ENCODE assay signal across 8 cellular contexts in genomic region chr7:76054129-76055120, GRCh38. TPM values are rescaled to one million over a fixed set of nuclear protein-coding genes. Genes with fewer than 3 reads are reported as not detected.
DNase-seq lines count a peak whose midpoint lies in the region; ATAC-seq, FAIRE-seq and TF ChIP-seq lines count a peak whose summit lies in the region.

No MANE protein-coding gene starts in this region.

- no peak overlapping the region for H3K4me3 ChIP-seq in A549
- no peak overlapping the region for H3K4me3 ChIP-seq in HUES64 (ENCODE audit: low read length)
- no peak overlapping the region for H3K4me3 ChIP-seq in hepatocyte

- no peak overlapping the region for H3K4me3 Mint-ChIP-seq in WTC11

- H3K9me3 Mint-ChIP-seq in WTC11 = no peaks in the 10 kb centered on the region

- 87% methylated on average over 18 of the region's 18 CpGs for WGBS in A549 (ENCODE audit: missing lambda C conversion rate)
- 91% methylated on average over 18 of the region's 18 CpGs for whole genome bisulfite sequencing in HUES64
- 84% methylated on average over 18 of the region's 18 CpGs for WGBS in hepatocyte (ENCODE audit: low lambda C conversion rate, missing lambda C conversion rate)

- ATAC-seq in A549 (peak; percentile 64 to 68; a peak in 5 of 6 replicates), WTC11 (peak; percentile 83), HG02678 (IDR thresholded peaks at IDR 0.05; ENCODE audit: unreplicated experiment) (no peak), HG03342 (IDR thresholded peaks at IDR 0.05; ENCODE audit: unreplicated experiment) (no peak), HG02798 (IDR thresholded peaks at IDR 0.05; ENCODE audit: poor library complexity, unreplicated experiment) (no peak)

- no peak for TF ChIP-seq POLR2A in A549 (IDR thresholded peaks at IDR 0.05; ENCODE audit: low read length)

- H3K36me3 ChIP-seq in HUES64 (ENCODE audit: insufficient read depth, low read length) (peaks cover 82% of the 10 kb centered on the region), hepatocyte (replicated peaks; ENCODE audit: insufficient read depth, low read depth) (no peaks in the 10 kb centered on the region)

- TF ChIP-seq EP300 in A549 (IDR thresholded peaks at IDR 0.05) = no peak

- H3K4me1 Mint-ChIP-seq in WTC11 = peaks cover 28% of the 10 kb centered on the region

- H2AFZ ChIP-seq in hepatocyte = no peak overlapping the region

- POLR2A ChIA-PET in A549 (lab: Yijun Ruan, JAX) = interaction anchor here (0.5 to 0.6 kb wide), 2 partner anchors 15 to 30 kb away, joined by 3 to 9 read pairs; no protein-coding TSS in a partner anchor
- POLR2A ChIA-PET in WTC11 (lab: Charles Lee) = no interaction called here

- H3K27me3 Mint-ChIP-seq in WTC11 (ENCODE audit: low read depth) = no peaks in the 10 kb centered on the region

- H3K79me2 ChIP-seq in hepatocyte = peaks cover 71% of the 10 kb centered on the region

- H3K27ac Mint-ChIP-seq in WTC11 = no peak overlapping the region; the same call in 1 of the 2 replicates

- no peaks in the 10 kb centered on the region for H3K9me2 ChIP-seq in hepatocyte (replicated peaks; ENCODE audit: insufficient read depth)

- DNase-seq in A549 (ENCODE audit: low read depth in 1 of 2, low spot score in 1 of 2) = peak in 1 of 2 experiments; percentile 41
- DNase-seq in WTC11 (ENCODE audit: low spot score) = peak; percentile 22
- peak; percentile 66 for DNase-seq in hepatocyte (ENCODE audit: low spot score)
- no peak for DNase-seq in GM19239 (ENCODE audit: insufficient read length, low spot score)

- peaks cover 52% of the 10 kb centered on the region for H3K36me3 Mint-ChIP-seq in WTC11

- TF ChIP-seq CTCF in A549 (IDR thresholded peaks at IDR 0.05) (no peak), WTC11 (IDR thresholded peaks at IDR 0.05) (no peak), hepatocyte (IDR thresholded peaks at IDR 0.05; ENCODE audit: poor library complexity) (no peak)

- peaks cover 21% of the 10 kb centered on the region for H4K20me1 ChIP-seq in hepatocyte (ENCODE audit: insufficient read depth, poor library complexity, severe bottlenecking)

- H3K9ac ChIP-seq in HUES64 (ENCODE audit: low read depth, low read length) = peak overlapping the region; percentile 35; the same call in 1 of the 2 replicates

- no peak for TF ChIP-seq RAD21 in A549 (conservative IDR thresholded peaks at IDR 0.05 in 1 of 2, IDR thresholded peaks at IDR 0.05 in 1 of 2)

- H3K27ac ChIP-seq in A549 = no peak overlapping the region; a peak in 1 of 6 replicates
- H3K27ac ChIP-seq in HUES64 (ENCODE audit: low read depth, low read length) = no peak overlapping the region
- peak overlapping the region; percentile 69 for H3K27ac ChIP-seq in hepatocyte

- peak overlapping the region; percentile 13; the same call in 1 of the 3 replicates for H3K4me2 ChIP-seq in A549
- H3K4me2 ChIP-seq in hepatocyte = no peak overlapping the region

- FAIRE-seq in A549 (lab: Jason Lieb, UNC) (no peak), GM19239 (lab: Jason Lieb, UNC) (no peak)

- CTCF ChIA-PET in A549 (lab: Yijun Ruan, JAX) (interaction anchor here (0.5 to 3.0 kb wide), 8 partner anchors 14 to 100 kb away, joined by 3 to 24 read pairs (median 4); no protein-coding TSS in a partner anchor), WTC11 (lab: Charles Lee) (interaction anchor here (0.5 kb wide), 1 partner anchor 1987 kb away, joined by 5 read pairs; no protein-coding TSS in a partner anchor)

- H3K9me3 ChIP-seq in A549 (no peaks in the 10 kb centered on the region), HUES64 (ENCODE audit: insufficient read depth, low read depth, low read length) (no peaks in the 10 kb centered on the region), hepatocyte (ENCODE audit: low read depth) (no peaks in the 10 kb centered on the region)

- H3K4me1 ChIP-seq in A549 (peaks cover 24% of the 10 kb centered on the region), HUES64 (ENCODE audit: insufficient read depth, low read length) (peaks cover 2% of the 10 kb centered on the region), hepatocyte (ENCODE audit: insufficient read depth) (peaks cover 10% of the 10 kb centered on the region)

- H3K27me3 ChIP-seq in HUES64 (ENCODE audit: insufficient read depth, low read length) (no peaks in the 10 kb centered on the region), hepatocyte (no peaks in the 10 kb centered on the region)

TF ChIP-seq in A549, 52 proteins besides CTCF, POLR2A, EP300 and RAD21:
- TF ChIP-seq JUNB (IDR thresholded peaks at IDR 0.05) (no peak), CEBPB (IDR thresholded peaks at IDR 0.05) (peak; percentile 63 to 81; a peak in 3 of 4 replicates)

TF ChIP-seq in WTC11, 78 proteins besides CTCF, POLR2A, EP300 and RAD21:
- TF ChIP-seq TEAD1 (CRISPR knock-in tag; IDR thresholded peaks at IDR 0.05) = no peak
TF ChIP-seq in WTC11: peak in this region for 0.

RNA-seq across cellular contexts. Expression of gene MDH2, which starts 6.5 kb away (rescaled TPM):
- polyA plus RNA-seq in A549 (2011; rRNA removed) = 164 and 190 TPM in 2 replicates
- polyA plus RNA-seq in A549 (2012; cell fraction: cytosol; rRNA removed) = 318 and 333 TPM in 2 replicates
- polyA plus RNA-seq in A549 (2012; cell fraction: nucleus; rRNA removed) = 328 and 364 TPM in 2 replicates
- polyA plus RNA-seq in A549 (2017; fragmentation: RNase III; extraction: RNeasy Plus Mini Kit Qiagen cat#74134 plus additional on column Dnase treatment) = 223 to 236 TPM (median 226 TPM) in 3 replicates
- 418 and 525 TPM in 2 replicates for polyA minus RNA-seq in A549 (2011; rRNA and poly(A)+ RNA removed)
- 160 TPM for polyA plus RNA-seq in HUES64 (2013, experiment 1 of 2)
- 176 TPM for polyA plus RNA-seq in HUES64 (2013, experiment 2 of 2)
- 298 to 333 TPM (median 313 TPM) in 3 replicates for total RNA-seq in WTC11 (2021)
- 65.6 and 68.5 TPM in 2 replicates for total RNA-seq in hepatocyte
- 236 and 252 TPM in 2 replicates for polyA plus RNA-seq in hepatocyte

RNA-seq across cellular contexts. Expression of gene STYXL1, which starts 6.6 kb away (rescaled TPM):
- polyA plus RNA-seq in A549 (2011; rRNA removed) (73.8 and 76.8 TPM in 2 replicates), A549 (2017; fragmentation: RNase III; extraction: RNeasy Plus Mini Kit Qiagen cat#74134 plus additional on column Dnase treatment) (36.0 to 39.9 TPM (median 39.1 TPM) in 3 replicates), hepatocyte (56.3 and 64.6 TPM in 2 replicates)
- polyA plus RNA-seq in A549 (2012; cell fraction: cytosol; rRNA removed) = 40.4 and 43.5 TPM in 2 replicates
- 28.7 and 47.4 TPM in 2 replicates for polyA plus RNA-seq in A549 (2012; cell fraction: nucleus; rRNA removed)
- polyA minus RNA-seq in A549 (2011; rRNA and poly(A)+ RNA removed) = 23.3 and 32.1 TPM in 2 replicates
- 31.8 TPM for polyA plus RNA-seq in HUES64 (2013, experiment 1 of 2)
- 42.1 TPM for polyA plus RNA-seq in HUES64 (2013, experiment 2 of 2)
- total RNA-seq in WTC11 (2021) (21.3 to 28.2 TPM (median 27.8 TPM) in 3 replicates), hepatocyte (64.4 and 70.1 TPM in 2 replicates)

Comparison
In these comparisons a context has a peak if more than half of its experiments do, and no peak if none do; other contexts are left out.
1. ATAC-seq: peak in A549 (2 of 2) and WTC11 (single experiment); none in HG02678 (single experiment), HG03342 (single experiment) and HG02798 (single experiment).